Comparison of ENCODE assay signal across 21 cellular contexts in genomic region chr16:23962001-23962400, GRCh38.
DNase-seq lines count a peak whose midpoint lies in the region; ATAC-seq and TF ChIP-seq lines count a peak whose summit lies in the region.
"Had no signal": no experiment of that assay in that cellular context is flagged by ENCODE, and none has a peak within 500 bp of the region (broad histone marks: within the 10 kb centered on the region; RNA-seq: fewer than 3 reads in every experiment).

No MANE protein-coding gene starts in this region.

- H3K27me3 Mint-ChIP-seq in activated CD4-positive, alpha-beta T cell treated with anti-CD3 and anti-CD28 coated beads for 36 hours = no peaks in the 10 kb centered on the region
- H3K27me3 Mint-ChIP-seq in activated CD8-positive, alpha-beta T cell treated with anti-CD3 and anti-CD28 coated beads, Interleukin-2, amount 10 ng/mL, durations not matched to agents 7 days and 5 days (ENCODE audit: low read depth) = no peaks in the 10 kb centered on the region
- H3K27me3 Mint-ChIP-seq in endothelial cell (ENCODE audit: unreplicated experiment) = peaks cover 3% of the 10 kb centered on the region
- H3K27me3 Mint-ChIP-seq: dendritic cell treated with granulocyte-macrophage colony-stimulating factor and Interleukin-4, amounts not matched to agents 40 ng/mL and 50 ng/mL, for 4 days had no signal

- CTCF ChIA-PET in activated CD4-positive, alpha-beta T cell treated with anti-CD3 and anti-CD28 coated beads for 36 hours (lab: Charles Lee) = no interaction called here
- CTCF ChIA-PET in activated CD8-positive, alpha-beta T cell treated with anti-CD3 and anti-CD28 coated beads, Interleukin-2, amount 10 ng/mL, durations not matched to agents 7 days and 5 days (lab: Charles Lee) = interaction anchor here (1.6 kb wide), 1 partner anchor 48 kb away, joined by 3 read pairs; no protein-coding TSS in a partner anchor

- no peak for TF ChIP-seq CTCF in endothelial cell (IDR thresholded peaks at IDR 0.05; ENCODE audit: unreplicated experiment)

- H3K9me3 Mint-ChIP-seq in activated CD4-positive, alpha-beta T cell treated with anti-CD3 and anti-CD28 coated beads for 36 hours (ENCODE audit: low read depth) = no peaks in the 10 kb centered on the region
- H3K9me3 Mint-ChIP-seq in activated CD8-positive, alpha-beta T cell treated with anti-CD3 and anti-CD28 coated beads, Interleukin-2, amount 10 ng/mL, durations not matched to agents 7 days and 5 days (ENCODE audit: insufficient read depth) = no peaks in the 10 kb centered on the region
- no peaks in the 10 kb centered on the region for H3K9me3 Mint-ChIP-seq in endothelial cell (ENCODE audit: unreplicated experiment)
- H3K9me3 Mint-ChIP-seq: dendritic cell treated with granulocyte-macrophage colony-stimulating factor and Interleukin-4, amounts not matched to agents 40 ng/mL and 50 ng/mL, for 4 days had no signal

- POLR2A ChIA-PET in activated CD4-positive, alpha-beta T cell treated with anti-CD3 and anti-CD28 coated beads for 36 hours (lab: Charles Lee) = no interaction called here
- POLR2A ChIA-PET in activated CD8-positive, alpha-beta T cell treated with anti-CD3 and anti-CD28 coated beads, Interleukin-2, amount 10 ng/mL, durations not matched to agents 7 days and 5 days (lab: Charles Lee) = no interaction called here

- H3K36me3 Mint-ChIP-seq in activated CD4-positive, alpha-beta T cell treated with anti-CD3 and anti-CD28 coated beads for 36 hours (ENCODE audit: low read depth) = peaks cover 23% of the 10 kb centered on the region
- H3K36me3 Mint-ChIP-seq in activated CD8-positive, alpha-beta T cell treated with anti-CD3 and anti-CD28 coated beads, Interleukin-2, amount 10 ng/mL, durations not matched to agents 7 days and 5 days (ENCODE audit: low read depth) = peaks cover 34% of the 10 kb centered on the region
- no peaks in the 10 kb centered on the region for H3K36me3 Mint-ChIP-seq in endothelial cell (ENCODE audit: low read depth, unreplicated experiment)
- H3K36me3 Mint-ChIP-seq: brain had no signal

- ATAC-seq in activated CD4-positive, alpha-beta T cell treated with anti-CD3 and anti-CD28 coated beads for 36 hours = peak; percentile 86
- ATAC-seq in activated CD8-positive, alpha-beta T cell treated with anti-CD3 and anti-CD28 coated beads, Interleukin-2, amount 10 ng/mL, durations not matched to agents 7 days and 5 days = no peak
- ATAC-seq in GM18867 (IDR thresholded peaks at IDR 0.05; ENCODE audit: unreplicated experiment) = no peak
- no peak for ATAC-seq in HG03520 (IDR thresholded peaks at IDR 0.05; ENCODE audit: unreplicated experiment)
- ATAC-seq: GM12878, left cardiac atrium, upper lobe of right lung had no signal

- H3K27ac Mint-ChIP-seq in activated CD4-positive, alpha-beta T cell treated with anti-CD3 and anti-CD28 coated beads for 36 hours = peak overlapping the region; percentile 71
- H3K27ac Mint-ChIP-seq in activated CD8-positive, alpha-beta T cell treated with anti-CD3 and anti-CD28 coated beads, Interleukin-2, amount 10 ng/mL, durations not matched to agents 7 days and 5 days = no peak overlapping the region
- H3K27ac Mint-ChIP-seq in endothelial cell (ENCODE audit: unreplicated experiment) = no peak overlapping the region
- H3K27ac Mint-ChIP-seq: brain; dendritic cell treated with granulocyte-macrophage colony-stimulating factor and Interleukin-4, amounts not matched to agents 40 ng/mL and 50 ng/mL, for 4 days; HFFc6 had no signal

- peaks cover 71% of the 10 kb centered on the region for H3K4me1 Mint-ChIP-seq in activated CD4-positive, alpha-beta T cell treated with anti-CD3 and anti-CD28 coated beads for 36 hours
- peaks cover 59% of the 10 kb centered on the region for H3K4me1 Mint-ChIP-seq in activated CD8-positive, alpha-beta T cell treated with anti-CD3 and anti-CD28 coated beads, Interleukin-2, amount 10 ng/mL, durations not matched to agents 7 days and 5 days (ENCODE audit: low read depth)
- no peaks in the 10 kb centered on the region for H3K4me1 Mint-ChIP-seq in endothelial cell (ENCODE audit: unreplicated experiment)

- peak overlapping the region; percentile 1 for H3K4me3 Mint-ChIP-seq in activated CD4-positive, alpha-beta T cell treated with anti-CD3 and anti-CD28 coated beads for 36 hours
- no peak overlapping the region for H3K4me3 Mint-ChIP-seq in activated CD8-positive, alpha-beta T cell treated with anti-CD3 and anti-CD28 coated beads, Interleukin-2, amount 10 ng/mL, durations not matched to agents 7 days and 5 days
- peak overlapping the region; percentile 43 for H3K4me3 Mint-ChIP-seq in endothelial cell (ENCODE audit: unreplicated experiment)
- H3K4me3 Mint-ChIP-seq: brain; dendritic cell treated with granulocyte-macrophage colony-stimulating factor and Interleukin-4, amounts not matched to agents 40 ng/mL and 50 ng/mL, for 4 days; HFFc6 had no signal

- DNase-seq in activated CD4-positive, alpha-beta T cell treated with anti-CD3 and anti-CD28 coated beads for 36 hours = peak; percentile 77
- DNase-seq in activated CD4-positive, alpha-beta T cell treated with anti-CD3 and anti-CD28 coated beads, Interleukin-2, amount 50 U/mL, for 1 hour = no peak
- DNase-seq in activated CD8-positive, alpha-beta T cell treated with anti-CD3 and anti-CD28 coated beads, Interleukin-2, amount 10 ng/mL, durations not matched to agents 7 days and 5 days = peak; percentile 9
- DNase-seq in endothelial cell (ENCODE audit: low spot score) (no peak), SIG-M5 treated with dmso at 0.1 percent for 504 hours (lab: John Stamatoyannopoulos, UW; ENCODE audit: unreplicated experiment) (no peak)
- peak; percentile 37 to 65 (median 64) for DNase-seq in stimulated activated CD4-positive, alpha-beta T cell treated with anti-CD3 and anti-CD28 coated beads, TNF-alpha, amount 100 ng/mL, for 24 hours (ENCODE audit: low read depth in 3 of 3)
- DNase-seq: DMS 273 treated with DMSO at 0.1 percent for 48 hours; foreskin melanocyte; GDM1; HFFc6; left cardiac atrium; midbrain; NCI-H1436; NCI-H2227 treated with DMSO at 0.1 percent for 48 hours; NK-92 treated with Interleukin-12 subunit alpha and Interleukin-12 subunit beta, amount 100 ng/mL, for 24 hours; upper lobe of right lung had no signal

- intact Hi-C loops in activated CD4-positive, alpha-beta T cell treated with anti-CD3 and anti-CD28 coated beads for 36 hours (cut with DNase I, micrococcal nuclease) = loop anchor here (1.0 to 5.0 kb wide), 7 partner anchors 35 to 189 kb away; partner anchors contain the start of gene PRKCB (in 1 of the 2)

Comparison
In these comparisons a context has a peak if more than half of its experiments do, and no peak if none do; other contexts are left out.
1. DNase-seq: peak in activated CD4-positive, alpha-beta T cell treated with anti-CD3 and anti-CD28 coated beads for 36 hours (single experiment), activated CD8-positive, alpha-beta T cell treated with anti-CD3 and anti-CD28 coated beads, Interleukin-2, amount 10 ng/mL, durations not matched to agents 7 days and 5 days (single experiment) and stimulated activated CD4-positive, alpha-beta T cell treated with anti-CD3 and anti-CD28 coated beads, TNF-alpha, amount 100 ng/mL, for 24 hours (3 of 3); none in activated CD4-positive, alpha-beta T cell treated with anti-CD3 and anti-CD28 coated beads, Interleukin-2, amount 50 U/mL, for 1 hour (single experiment), endothelial cell (single experiment) and SIG-M5 treated with dmso at 0.1 percent for 504 hours (single experiment).